In genomic region chr16:8971416-8971815, GRCh38 we compare ENCODE assay signal across 21 cellular contexts. TPM values are rescaled to one million over a fixed set of nuclear protein-coding genes. Genes with fewer than 3 reads are reported as not detected.
DNase-seq lines count a peak whose midpoint lies in the region; ATAC-seq, FAIRE-seq and TF ChIP-seq lines count a peak whose summit lies in the region.
"Had no signal": no experiment of that assay in that cellular context is flagged by ENCODE, and none has a peak within 500 bp of the region (broad histone marks: within the 10 kb centered on the region; RNA-seq: fewer than 3 reads in every experiment).

No MANE protein-coding gene starts in this region.

- no peak overlapping the region for H3K4me3 ChIP-seq in HepG2 (replicated peaks in 1 of 3; ENCODE audit: insufficient read depth in 1 of 3, low read depth in 2 of 3, low read length in 3 of 3)
- H3K4me3 ChIP-seq in right lobe of liver, result no peak overlapping the region
- no peak overlapping the region for H3K4me3 ChIP-seq in K562
- H3K4me3 ChIP-seq: A549; BLaER1 treated with 17β-estradiol and CSF1 and Interleukin-3, amounts not matched to agents 10 nM and 100 nM had no signal

- intact Hi-C loops in HepG2 (cut with micrococcal nuclease; ENCODE audit: unreplicated experiment), result no loop called here
- intact Hi-C loops in right lobe of liver (cut with DNase I), result no loop called here
- intact Hi-C loops in K562 (cut with micrococcal nuclease), result no loop called here

- 82% methylated on average over 1 of the region's 1 CpG for WGBS in HepG2 (ENCODE audit: low lambda C conversion rate)
- 92% methylated on average over 1 of the region's 1 CpG for WGBS in right lobe of liver (ENCODE audit: insufficient coverage, low coverage, low lambda C conversion rate, missing lambda C conversion rate)
- WGBS in K562 (ENCODE audit: insufficient coverage, low coverage, missing lambda C conversion rate), result 80% methylated on average over 1 of the region's 1 CpG

- no peak overlapping the region for H3K4me3 Mint-ChIP-seq in endothelial cell (ENCODE audit: unreplicated experiment)
- H3K4me3 Mint-ChIP-seq: B cell; CD4-positive, alpha-beta T cell; CD8-positive, alpha-beta T cell had no signal

- DNase-seq in HepG2 (ENCODE audit: low spot score) (no peak), right lobe of liver (no peak), K562 (ENCODE audit: extremely low read depth in 1 of 4, low spot score in 3 of 4) (no peak), HuH-7 (ENCODE audit: low spot score) (no peak), endothelial cell (ENCODE audit: low spot score) (no peak)
- DNase-seq: AML-193; Caco-2; Calu3; CD4-positive, alpha-beta T cell; CD8-positive, alpha-beta T cell; DMS79 treated with DMSO at 0.1 percent for 48 hours; GF-D8 had no signal

- no peak overlapping the region for H3K4me2 ChIP-seq in HepG2 (ENCODE audit: low read depth, low read length)
- no peak overlapping the region for H3K4me2 ChIP-seq in K562 (ENCODE audit: insufficient read depth, low read length)
- H3K4me2 ChIP-seq: A549; BLaER1 treated with 17β-estradiol and CSF1 and Interleukin-3, amounts not matched to agents 10 nM and 100 nM had no signal

- no peak for FAIRE-seq in HepG2 (lab: Jason Lieb, UNC)
- no peak for FAIRE-seq in K562 (lab: Jason Lieb, UNC)
- FAIRE-seq: A549, D721Med, G401.6, GM12892, GM18507 had no signal

- TF ChIP-seq CTCF in HepG2 (CRISPR knock-in tag; IDR thresholded peaks at IDR 0.05) (no peak), right lobe of liver (IDR thresholded peaks at IDR 0.05) (no peak), K562 (IDR thresholded peaks at IDR 0.05 in 2 of 3, conservative IDR thresholded peaks at IDR 0.05 in 1 of 3; ENCODE audit: insufficient read depth in 2 of 3, low read depth in 1 of 3, low read length in 3 of 3) (no peak), endothelial cell (IDR thresholded peaks at IDR 0.05; ENCODE audit: unreplicated experiment) (no peak)

- no TSS peak for BruUV-seq in HepG2 (replicated peaks; lab: Mats Ljungman, UMichigan)
- no TSS peak for BruUV-seq in K562 (replicated peaks; lab: Mats Ljungman, UMichigan)

- H2AFZ ChIP-seq in HepG2 (ENCODE audit: low read length) (no peak overlapping the region), K562 (ENCODE audit: low read depth, low read length) (no peak overlapping the region)

- H3K9ac ChIP-seq in HepG2 (ENCODE audit: insufficient read depth, low read depth, low read length), result no peak overlapping the region
- H3K9ac ChIP-seq in K562 (ENCODE audit: insufficient read depth in 1 of 2, low read depth in 2 of 2, low read length in 2 of 2), result no peak overlapping the region
- H3K9ac ChIP-seq: BLaER1 treated with 17β-estradiol and CSF1 and Interleukin-3, amounts not matched to agents 10 nM and 100 nM had no signal

- H4K20me1 ChIP-seq in HepG2 (ENCODE audit: insufficient read depth, low read length) (no peaks in the 10 kb centered on the region), K562 (replicated peaks; ENCODE audit: control insufficient read depth, insufficient read depth, low read length) (no peaks in the 10 kb centered on the region; the same call in 1 of the 2 replicates)
- H4K20me1 ChIP-seq: BLaER1 treated with 17β-estradiol and CSF1 and Interleukin-3, amounts not matched to agents 10 nM and 100 nM had no signal

- in situ Hi-C loops in HepG2 (cut with HindIII; ENCODE audit: extremely low pct_ligation_motif_present, low pct_unique_long_range_greater_than_20kb) (no loop called here), K562 (cut with MboI) (no loop called here)

- H3K27ac ChIP-seq in HepG2 (ENCODE audit: extremely low read length, insufficient read depth, low read length) (no peak overlapping the region), right lobe of liver (no peak overlapping the region), K562 (ENCODE audit: extremely low read depth, low read depth, low read length) (no peak overlapping the region)
- H3K27ac ChIP-seq: 22Rv1; A549; BLaER1 treated with 17β-estradiol and CSF1 and Interleukin-3, amounts not matched to agents 10 nM and 100 nM; C4-2B had no signal

- H3K27ac Mint-ChIP-seq in endothelial cell (ENCODE audit: unreplicated experiment), result no peak overlapping the region
- H3K27ac Mint-ChIP-seq: B cell; CD4-positive, alpha-beta T cell; CD8-positive, alpha-beta T cell had no signal

- CTCF ChIA-PET in HepG2 (lab: Yijun Ruan, JAX; ENCODE audit: low intra/inter-chr PET ratio, low total read pairs), result no interaction called here
- CTCF ChIA-PET in K562 (lab: Yijun Ruan, JAX; ENCODE audit: low intra/inter-chr PET ratio), result no interaction called here

- H3K4me1 ChIP-seq in HepG2 (ENCODE audit: insufficient read depth, low read length), result peaks cover 26% of the 10 kb centered on the region
- H3K4me1 ChIP-seq in right lobe of liver, result no peaks in the 10 kb centered on the region
- peaks cover 4 to 15% of the 10 kb centered on the region in 2 experiments; a peak in 4 of 5 replicates for H3K4me1 ChIP-seq in K562 (replicated peaks in 1 of 2; ENCODE audit: control insufficient read depth in 2 of 2, insufficient read depth in 2 of 2, low read length in 2 of 2)
- H3K4me1 ChIP-seq: Caco-2 had no signal

- TF ChIP-seq POLR2A in HepG2 (IDR thresholded peaks at IDR 0.05; ENCODE audit: insufficient read depth in 1 of 2, low read depth in 2 of 2, low read length in 2 of 2), result no peak
- no peak for TF ChIP-seq POLR2A in right lobe of liver (IDR thresholded peaks at IDR 0.05)
- no peak for TF ChIP-seq POLR2A in K562 (conservative IDR thresholded peaks at IDR 0.05)

- no peaks in the 10 kb centered on the region for H3K9me1 ChIP-seq in K562 (ENCODE audit: control insufficient read depth, insufficient read depth, low read length)

- H3K27me3 Mint-ChIP-seq in endothelial cell (ENCODE audit: unreplicated experiment), result peaks cover 1% of the 10 kb centered on the region
- H3K27me3 Mint-ChIP-seq: CD4-positive, alpha-beta T cell had no signal

- H3K36me3 Mint-ChIP-seq in endothelial cell (ENCODE audit: low read depth, unreplicated experiment), result no peaks in the 10 kb centered on the region
- H3K36me3 Mint-ChIP-seq: CD8-positive, alpha-beta T cell had no signal

- TF ChIP-seq EP300 in HepG2 (IDR thresholded peaks at IDR 0.05; ENCODE audit: low read depth in 2 of 2, low read length in 2 of 2) (no peak), HepG2 (CRISPR knock-in tag; IDR thresholded peaks at IDR 0.05; ENCODE audit: borderline replicate concordance) (no peak), K562 (IDR thresholded peaks at IDR 0.05; ENCODE audit: low read length) (no peak)

- H3K9me3 ChIP-seq in HepG2 (ENCODE audit: low read length), result no peaks in the 10 kb centered on the region
- no peaks in the 10 kb centered on the region for H3K9me3 ChIP-seq in right lobe of liver
- no peaks in the 10 kb centered on the region for H3K9me3 ChIP-seq in K562 (replicated peaks; ENCODE audit: control insufficient read depth, insufficient read depth, low read depth, low read length)
- H3K9me3 ChIP-seq: A549; BLaER1 treated with 17β-estradiol and CSF1 and Interleukin-3, amounts not matched to agents 10 nM and 100 nM; Caco-2 had no signal

- H3K27me3 ChIP-seq in HepG2 (ENCODE audit: control insufficient read depth in 1 of 2, insufficient read depth in 2 of 2, low read length in 2 of 2) (peaks cover 1 to 4% of the 10 kb centered on the region in 2 experiments; a peak in 3 of 5 replicates), right lobe of liver (no peaks in the 10 kb centered on the region), K562 (ENCODE audit: control insufficient read depth in 2 of 2, insufficient read depth in 2 of 2, low read length in 2 of 2) (peaks cover 20 to 21% of the 10 kb centered on the region in 2 experiments; a peak in 4 of 5 replicates)
- H3K27me3 ChIP-seq: BLaER1 treated with 17β-estradiol and CSF1 and Interleukin-3, amounts not matched to agents 10 nM and 100 nM had no signal

- POLR2A ChIA-PET in HepG2 (lab: Yijun Ruan, JAX), result interaction anchor here (0.9 kb wide), 1 partner anchor 8 kb away, joined by 3 read pairs; the partner anchor contains the start of gene USP7
- POLR2A ChIA-PET in K562 (lab: Yijun Ruan, JAX), result no interaction called here

- TF ChIP-seq RAD21 in HepG2 (CRISPR knock-in tag; IDR thresholded peaks at IDR 0.05) (no peak), K562 (CRISPR knock-in tag; conservative IDR thresholded peaks at IDR 0.05 in 1 of 2, IDR thresholded peaks at IDR 0.05 in 1 of 2) (no peak)

- H3K36me3 ChIP-seq in HepG2 (replicated peaks in 1 of 2; ENCODE audit: control insufficient read depth in 1 of 2, insufficient read depth in 2 of 2, low read length in 2 of 2) (no peaks in the 10 kb centered on the region), right lobe of liver (no peaks in the 10 kb centered on the region), K562 (ENCODE audit: control insufficient read depth, insufficient read depth, low read length) (no peaks in the 10 kb centered on the region)
- H3K36me3 ChIP-seq: BLaER1 treated with 17β-estradiol and CSF1 and Interleukin-3, amounts not matched to agents 10 nM and 100 nM had no signal

- ATAC-seq in HepG2, result no peak
- no peak for ATAC-seq in right lobe of liver
- no peak for ATAC-seq in K562
- ATAC-seq: A549; CD8-positive, alpha-beta T cell had no signal

- H3K79me2 ChIP-seq in HepG2 (ENCODE audit: insufficient read depth, low read length), result no peaks in the 10 kb centered on the region
- H3K79me2 ChIP-seq in K562 (ENCODE audit: control insufficient read depth, insufficient read depth, low read length), result no peaks in the 10 kb centered on the region

- H3K4me1 Mint-ChIP-seq in endothelial cell (ENCODE audit: unreplicated experiment), result no peaks in the 10 kb centered on the region
- H3K4me1 Mint-ChIP-seq: B cell had no signal

- H3K9me3 Mint-ChIP-seq in endothelial cell (ENCODE audit: unreplicated experiment), result no peaks in the 10 kb centered on the region
- H3K9me3 Mint-ChIP-seq: CD4-positive, alpha-beta T cell; CD8-positive, alpha-beta T cell had no signal

RNA-seq across cellular contexts. Expression of gene USP7, which starts 7.7 kb away (rescaled TPM):
- total RNA-seq in HepG2 (2016; rRNA removed; fragmentation: Illumina TruSeq; extraction: Trizol) (173 and 177 TPM in 2 replicates), right lobe of liver (10 to 100 TPM; 46.8 to 55.8 (median 49.1) TPM), K562 (2014; rRNA removed) (57.9 and 62.9 TPM in 2 replicates), K562 (2014; rRNA removed; fragmentation: Illumina TruSeq; extraction: Trizol) (57.2 and 70.7 TPM in 2 replicates), K562 (2015; rRNA removed; fragmentation: Illumina TruSeq; extraction: Trizol) (57.2 and 59.0 TPM in 2 replicates), K562 (2021) (122 and 145 TPM in 2 replicates), endothelial cell (ENCODE audit: unreplicated experiment) (122 TPM)
- 42.2 and 47.1 TPM in 2 replicates for total RNA-seq in HepG2 (2016; cell fraction: cytosol; rRNA removed; fragmentation: Illumina TruSeq; extraction: Trizol; ENCODE audit: low read depth)
- 166 and 185 TPM in 2 replicates for total RNA-seq in HepG2 (2016; cell fraction: insoluble cytoplasmic fraction; rRNA removed; fragmentation: Illumina TruSeq; extraction: Trizol)
- 53.5 and 58.7 TPM in 2 replicates for total RNA-seq in HepG2 (2016; cell fraction: membrane; rRNA removed; fragmentation: Illumina TruSeq; extraction: Trizol)
- 231 and 239 TPM in 2 replicates for total RNA-seq in HepG2 (2016; cell fraction: nucleus; rRNA removed; fragmentation: Illumina TruSeq; extraction: Trizol)
- polyA plus RNA-seq in HepG2 (2011; rRNA removed) (52.5 and 58.4 TPM in 2 replicates), K562 (2011; rRNA removed) (41.3 and 61.6 TPM in 2 replicates), K562 (2014; fragmentation: Illumina TruSeq; extraction: Trizol) (99.4 and 105 TPM in 2 replicates), K562 (2014; fragmentation: Nextera tagmentation; extraction: Ambion mirVana) (10 to 100 TPM; 17.1 to 27.2 TPM), K562 (2014; rRNA removed) (59.8 and 67.5 TPM in 2 replicates)
- 16.6 and 26.6 TPM in 2 replicates for polyA plus RNA-seq in HepG2 (2011; cell fraction: cytosol; rRNA removed)
- polyA plus RNA-seq in HepG2 (2011; cell fraction: nucleus; rRNA removed), result 77.7 and 102 TPM in 2 replicates
- polyA plus RNA-seq in HepG2 (2012), result 151 and 152 TPM in 2 replicates
- polyA plus RNA-seq in HepG2 (2016; cell fraction: cytosol; fragmentation: Illumina TruSeq; extraction: Trizol; ENCODE audit: low read depth), result 5.3 and 6.8 TPM in 2 replicates
- 200 and 216 TPM in 2 replicates for polyA plus RNA-seq in HepG2 (2016; cell fraction: insoluble cytoplasmic fraction; fragmentation: Illumina TruSeq; extraction: Trizol; ENCODE audit: low read depth)
- polyA plus RNA-seq in HepG2 (2016; cell fraction: membrane; fragmentation: Illumina TruSeq; extraction: Trizol; ENCODE audit: low read depth), result 18.6 and 26.0 TPM in 2 replicates
- 243 and 249 TPM in 2 replicates for polyA plus RNA-seq in HepG2 (2016; cell fraction: nucleus; fragmentation: Illumina TruSeq; extraction: Trizol; ENCODE audit: insufficient read depth, low read depth)
- 135 and 250 TPM in 2 replicates for polyA minus RNA-seq in HepG2 (2011; rRNA and poly(A)+ RNA removed; ENCODE audit: low replicate concordance)
- 49.2 and 87.1 TPM in 2 replicates for polyA minus RNA-seq in HepG2 (2011; cell fraction: cytosol; rRNA and poly(A)+ RNA removed)
- polyA minus RNA-seq in HepG2 (2011; cell fraction: nucleus; rRNA and poly(A)+ RNA removed), result 329 and 403 TPM in 2 replicates
- total RNA-seq in K562 (2011; cell fraction: chromatin; rRNA removed; ENCODE audit: low replicate concordance), result 244 and 295 TPM in 2 replicates
- 93.6 and 101 TPM in 2 replicates for total RNA-seq in K562 (2011; cell fraction: nucleolus; rRNA removed)
- 137 and 186 TPM in 2 replicates for total RNA-seq in K562 (2011; cell fraction: nucleoplasm; rRNA removed)
- 7.9 and 16.6 TPM in 2 replicates for polyA plus RNA-seq in K562 (2011; cell fraction: cytosol; rRNA removed)
- 99.3 and 104 TPM in 2 replicates for polyA plus RNA-seq in K562 (2011; cell fraction: nucleus; rRNA removed)
- 52.2 and 73.8 TPM in 2 replicates for polyA plus RNA-seq in K562 (2012)
- polyA minus RNA-seq in K562 (2011; rRNA and poly(A)+ RNA removed), result 81.7 and 93.4 TPM in 2 replicates
- polyA minus RNA-seq in K562 (2011; cell fraction: cytosol; rRNA and poly(A)+ RNA removed), result 52.1 and 68.3 TPM in 2 replicates
- polyA minus RNA-seq in K562 (2011; cell fraction: nucleus; rRNA and poly(A)+ RNA removed), result 61.3 and 130 TPM in 2 replicates

Comparison
In these comparisons a context has a peak if more than half of its experiments do, and no peak if none do; other contexts are left out.
1. Of the 241 proteins assayed by ChIP-seq in both HepG2 and K562: peak only in HepG2: CHD4; only in K562: none; in both: none; in neither: 239; mixed calls (peak in some experiments, not most) for 1.